ENCODE assay signal across 23 cellular contexts in the genomic region with DNA sequence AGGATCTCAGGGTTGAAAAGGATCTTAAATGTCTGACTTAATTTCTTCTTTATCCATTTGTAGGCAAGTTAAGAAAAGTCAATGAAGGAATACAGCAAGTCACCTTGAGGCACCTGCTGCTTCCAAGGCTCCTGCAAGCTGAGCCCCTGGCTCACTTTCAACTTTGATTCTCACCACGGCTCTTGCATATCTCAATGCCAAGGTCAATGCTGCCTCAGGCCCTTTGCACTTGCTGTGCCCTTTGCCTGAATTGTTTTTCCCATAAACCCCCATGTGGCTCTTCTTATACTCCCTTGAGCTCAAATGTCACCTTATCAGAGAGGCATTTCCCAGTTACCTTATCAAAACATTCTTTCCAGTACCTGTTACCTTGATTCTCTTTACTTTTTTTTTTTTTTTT.
"Had no signal": no experiment of that assay in that cellular context is flagged by ENCODE, and none has a peak within 500 bp of the region (broad histone marks: within the 10 kb centered on the region; RNA-seq: fewer than 3 reads in every experiment).

No MANE protein-coding gene starts in this region.

- H3K4me1 ChIP-seq: right lobe of liver, vagina had no signal

- H3K36me3 ChIP-seq: ovary, right lobe of liver, transverse colon, vagina had no signal

- DNase-seq: cerebellar nuclear complex; cortex of kidney; heart right ventricle; hippocampal formation; left cardiac atrium; left lung; mammary epithelial cell; mesendoderm; natural killer cell; occipital lobe; ovary; stimulated activated CD4-positive, alpha-beta T cell treated with anti-CD3 and anti-CD28 coated beads, Interleukin-2, amount 100 ng/mL, for 24 hours; stimulated activated CD4-positive, alpha-beta T cell treated with anti-CD3 and anti-CD28 coated beads, Interleukin-4, amount 100 ng/mL, for 24 hours; stimulated activated naive CD4-positive, alpha-beta T cell treated with Interleukin-2 at 50 U/mL for 16 hours; substantia nigra; testis; transverse colon had no signal

- H3K4me3 ChIP-seq: heart right ventricle, left lung, ovary, right lobe of liver, smooth muscle cell, testis, transverse colon, vagina had no signal

- ATAC-seq: heart right ventricle; natural killer cell; right lobe of liver; stimulated activated effector memory CD8-positive, alpha-beta T cell treated with anti-CD3 and anti-CD28 coated beads, Interleukin-12 subunit alpha, Interleukin-12 subunit beta, amount 100 ng/mL, for 72 hours had no signal

- H3K4me2 ChIP-seq: smooth muscle cell had no signal

- H3K27ac ChIP-seq: left lung, ovary, right lobe of liver, testis, transverse colon, vagina had no signal

- H3K27me3 ChIP-seq: heart right ventricle, left lung, ovary, right lobe of liver, testis, transverse colon, vagina had no signal

- FAIRE-seq: frontal cortex, islet of Langerhans had no signal

- H3K9me3 ChIP-seq: heart right ventricle, left lung, ovary, right lobe of liver, testis, transverse colon, vagina had no signal
